In the genomic region with DNA sequence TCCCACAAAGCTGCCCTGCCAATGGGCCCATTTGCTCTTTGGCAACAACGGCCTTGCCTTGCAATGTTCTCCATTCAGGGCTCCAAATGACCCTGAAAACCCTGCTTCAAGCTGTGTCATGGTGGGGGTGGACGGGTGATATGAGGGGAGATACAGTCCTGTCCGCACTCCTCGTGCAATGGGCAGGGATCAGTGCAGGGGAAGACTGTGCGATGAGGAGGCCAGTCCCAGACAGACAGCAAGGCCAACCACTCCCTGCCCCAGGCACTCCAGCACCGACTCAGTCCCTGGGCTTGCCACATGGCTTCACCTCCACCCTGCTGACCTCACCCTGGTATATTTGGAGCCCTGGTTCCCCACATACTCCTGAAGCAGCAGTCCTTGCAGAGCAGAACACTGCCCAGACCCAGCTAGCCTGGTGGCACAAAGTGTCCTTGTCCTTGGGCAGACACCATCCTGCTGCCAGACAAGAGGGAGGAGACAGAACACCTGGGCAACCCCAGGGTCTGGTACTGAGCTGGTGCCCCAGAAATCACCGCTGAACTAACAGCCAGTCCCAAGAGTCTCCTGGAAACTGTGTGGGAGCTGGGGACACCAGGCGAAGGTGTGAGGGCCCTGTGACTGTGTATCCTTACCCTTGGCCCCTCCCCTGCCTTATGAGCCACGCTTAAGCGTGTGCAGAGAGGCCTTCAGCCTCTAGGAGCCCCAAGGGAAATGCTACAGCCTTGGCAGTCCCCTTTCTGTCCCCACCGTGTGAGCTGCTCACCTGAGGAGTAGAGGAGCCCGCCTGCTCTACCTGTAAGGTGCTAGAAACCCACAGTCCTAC, we compare ENCODE assay signal across 10 cellular contexts. TPM values are rescaled to one million over a fixed set of nuclear protein-coding genes. Genes with fewer than 3 reads are reported as not detected.
DNase-seq lines count a peak whose midpoint lies in the region; ATAC-seq and TF ChIP-seq lines count a peak whose summit lies in the region.
"Had no signal": no experiment of that assay in that cellular context is flagged by ENCODE, and none has a peak within 500 bp of the region (broad histone marks: within the 10 kb centered on the region; RNA-seq: fewer than 3 reads in every experiment).

No MANE protein-coding gene starts in this region.

- BruUV-seq in Calu3 (replicated peaks; lab: Mats Ljungman, UMichigan): no TSS peak

- TF ChIP-seq CTCF in type B pancreatic cell (conservative IDR thresholded peaks at IDR 0.05): no peak
- no peak for TF ChIP-seq CTCF in Calu3 (IDR thresholded peaks at IDR 0.05; ENCODE audit: unreplicated experiment)

- DNase-seq in activated naive CD4-positive, alpha-beta T cell treated with Interleukin-2 at 50 U/mL for 16 hours: no peak
- DNase-seq in activated naive CD8-positive, alpha-beta T cell treated with anti-CD3 and anti-CD28 coated beads, Interleukin-2, amount 10 ng/mL, durations not matched to agents 7 days and 5 days: no peak
- DNase-seq in kidney tubule cell (ENCODE audit: low spot score) (peak; percentile 38), type B pancreatic cell (ENCODE audit: extremely low spot score, unreplicated experiment) (no peak), left lobe of liver (ENCODE audit: low spot score) (no peak), Calu3 (no peak), HuH-7 (ENCODE audit: low spot score) (no peak)
- DNase-seq: MG63; stimulated activated naive CD4-positive, alpha-beta T cell had no signal

- CTCF ChIA-PET in Calu3 (lab: Charles Lee): no interaction called here

- H3K4me3 Mint-ChIP-seq in activated naive CD4-positive, alpha-beta T cell treated with anti-CD3 and anti-CD28 coated beads, Interleukin-2, amount 50 U/mL, for 24 hours: peak overlapping the region; percentile 54
- no peak overlapping the region for H3K4me3 Mint-ChIP-seq in activated naive CD8-positive, alpha-beta T cell treated with anti-CD3 and anti-CD28 coated beads, Interleukin-2, amount 10 ng/mL, durations not matched to agents 7 days and 5 days
- H3K4me3 Mint-ChIP-seq in type B pancreatic cell: peak overlapping the region; percentile 49
- H3K4me3 Mint-ChIP-seq in Calu3 (ENCODE audit: low read depth, unreplicated experiment): no peak overlapping the region

- peaks cover 67% of the 10 kb centered on the region for H3K4me1 Mint-ChIP-seq in activated naive CD4-positive, alpha-beta T cell treated with anti-CD3 and anti-CD28 coated beads, Interleukin-2, amount 50 U/mL, for 24 hours
- H3K4me1 Mint-ChIP-seq in activated naive CD8-positive, alpha-beta T cell treated with anti-CD3 and anti-CD28 coated beads, Interleukin-2, amount 10 ng/mL, durations not matched to agents 7 days and 5 days: peaks cover 44% of the 10 kb centered on the region
- H3K4me1 Mint-ChIP-seq in type B pancreatic cell (ENCODE audit: unreplicated experiment): peaks cover 22% of the 10 kb centered on the region
- no peaks in the 10 kb centered on the region for H3K4me1 Mint-ChIP-seq in Calu3 (ENCODE audit: low read depth, unreplicated experiment)

- ATAC-seq in activated naive CD8-positive, alpha-beta T cell treated with anti-CD3 and anti-CD28 coated beads, Interleukin-2, amount 10 ng/mL, durations not matched to agents 7 days and 5 days (ENCODE audit: low read depth): no peak
- ATAC-seq in left lobe of liver: no peak

- POLR2A ChIA-PET in activated naive CD8-positive, alpha-beta T cell treated with anti-CD3 and anti-CD28 coated beads, Interleukin-2, amount 10 ng/mL, durations not matched to agents 7 days and 5 days (lab: Charles Lee): interaction anchor here (1.0 to 4.0 kb wide), 3 partner anchors 8 to 40 kb away, joined by 3 to 38 read pairs (median 3); a partner anchor contains a TSS

- no peaks in the 10 kb centered on the region for H3K9me3 Mint-ChIP-seq in activated naive CD4-positive, alpha-beta T cell treated with anti-CD3 and anti-CD28 coated beads, Interleukin-2, amount 50 U/mL, for 24 hours
- no peaks in the 10 kb centered on the region for H3K9me3 Mint-ChIP-seq in activated naive CD8-positive, alpha-beta T cell treated with anti-CD3 and anti-CD28 coated beads, Interleukin-2, amount 10 ng/mL, durations not matched to agents 7 days and 5 days
- no peaks in the 10 kb centered on the region for H3K9me3 Mint-ChIP-seq in type B pancreatic cell
- H3K9me3 Mint-ChIP-seq in Calu3 (ENCODE audit: low read depth, unreplicated experiment): no peaks in the 10 kb centered on the region

- no peaks in the 10 kb centered on the region for H3K27me3 Mint-ChIP-seq in activated naive CD4-positive, alpha-beta T cell treated with anti-CD3 and anti-CD28 coated beads, Interleukin-2, amount 50 U/mL, for 24 hours
- H3K27me3 Mint-ChIP-seq in activated naive CD8-positive, alpha-beta T cell treated with anti-CD3 and anti-CD28 coated beads, Interleukin-2, amount 10 ng/mL, durations not matched to agents 7 days and 5 days: no peaks in the 10 kb centered on the region
- H3K27me3 Mint-ChIP-seq in type B pancreatic cell: no peaks in the 10 kb centered on the region
- H3K27me3 Mint-ChIP-seq in Calu3 (ENCODE audit: unreplicated experiment): no peaks in the 10 kb centered on the region

- peaks cover 2% of the 10 kb centered on the region for H3K36me3 Mint-ChIP-seq in activated naive CD4-positive, alpha-beta T cell treated with anti-CD3 and anti-CD28 coated beads, Interleukin-2, amount 50 U/mL, for 24 hours
- H3K36me3 Mint-ChIP-seq in activated naive CD8-positive, alpha-beta T cell treated with anti-CD3 and anti-CD28 coated beads, Interleukin-2, amount 10 ng/mL, durations not matched to agents 7 days and 5 days: peaks cover 9% of the 10 kb centered on the region
- H3K36me3 Mint-ChIP-seq in type B pancreatic cell: no peaks in the 10 kb centered on the region
- peaks cover 5% of the 10 kb centered on the region for H3K36me3 Mint-ChIP-seq in Calu3 (ENCODE audit: insufficient read depth, unreplicated experiment)

- intact Hi-C loops in Calu3 (cut with micrococcal nuclease; ENCODE audit: unreplicated experiment): no loop called here

- peak overlapping the region; percentile 74 for H3K27ac Mint-ChIP-seq in activated naive CD4-positive, alpha-beta T cell treated with anti-CD3 and anti-CD28 coated beads, Interleukin-2, amount 50 U/mL, for 24 hours
- H3K27ac Mint-ChIP-seq in activated naive CD8-positive, alpha-beta T cell treated with anti-CD3 and anti-CD28 coated beads, Interleukin-2, amount 10 ng/mL, durations not matched to agents 7 days and 5 days: peak overlapping the region; percentile 75
- peak overlapping the region; percentile 75 for H3K27ac Mint-ChIP-seq in type B pancreatic cell
- no peak overlapping the region for H3K27ac Mint-ChIP-seq in Calu3 (ENCODE audit: unreplicated experiment)

RNA-seq across cellular contexts. Expression of a gene that starts 9.1 kb away (rescaled TPM):
- 10 to 100 TPM; 43.4 to 44.5 TPM for total RNA-seq in activated naive CD8-positive, alpha-beta T cell treated with anti-CD3 and anti-CD28 coated beads, Interleukin-2, amount 10 ng/mL, durations not matched to agents 7 days and 5 days
- 44.5 and 52.7 TPM in 2 replicates for total RNA-seq in type B pancreatic cell (ENCODE audit: low replicate concordance)
- total RNA-seq in left lobe of liver: 22.9 TPM
- total RNA-seq in Calu3 (2022): 41.6 and 46.4 TPM in 2 replicates

RNA-seq across cellular contexts. Expression of a gene that starts 39.1 kb away (rescaled TPM):
- 10 to 100 TPM; 65.5 to 67.0 TPM for total RNA-seq in activated naive CD8-positive, alpha-beta T cell treated with anti-CD3 and anti-CD28 coated beads, Interleukin-2, amount 10 ng/mL, durations not matched to agents 7 days and 5 days
- total RNA-seq in type B pancreatic cell (ENCODE audit: low replicate concordance) (61.0 and 70.8 TPM in 2 replicates), left lobe of liver (27.2 TPM), Calu3 (2022) (49.3 and 49.8 TPM in 2 replicates)

RNA-seq across cellular contexts. Expression of a gene that starts 46.6 kb away (rescaled TPM):
- total RNA-seq in activated naive CD8-positive, alpha-beta T cell treated with anti-CD3 and anti-CD28 coated beads, Interleukin-2, amount 10 ng/mL, durations not matched to agents 7 days and 5 days: 10 to 100 TPM; 16.4 to 21.2 TPM
- total RNA-seq in type B pancreatic cell (ENCODE audit: low replicate concordance) (12.5 and 12.8 TPM in 2 replicates), left lobe of liver (6.0 TPM), Calu3 (2022) (9.0 and 9.6 TPM in 2 replicates)

Comparison
In these comparisons a context has a peak if more than half of its experiments do, and no peak if none do; other contexts are left out.
1. H3K4me3 Mint-ChIP-seq: peak in activated naive CD4-positive, alpha-beta T cell treated with anti-CD3 and anti-CD28 coated beads, Interleukin-2, amount 50 U/mL, for 24 hours (single experiment) and type B pancreatic cell (single experiment); none in activated naive CD8-positive, alpha-beta T cell treated with anti-CD3 and anti-CD28 coated beads, Interleukin-2, amount 10 ng/mL, durations not matched to agents 7 days and 5 days (single experiment) and Calu3 (single experiment).